ENCODE assay signal across 9 cellular contexts in the genomic region with DNA sequence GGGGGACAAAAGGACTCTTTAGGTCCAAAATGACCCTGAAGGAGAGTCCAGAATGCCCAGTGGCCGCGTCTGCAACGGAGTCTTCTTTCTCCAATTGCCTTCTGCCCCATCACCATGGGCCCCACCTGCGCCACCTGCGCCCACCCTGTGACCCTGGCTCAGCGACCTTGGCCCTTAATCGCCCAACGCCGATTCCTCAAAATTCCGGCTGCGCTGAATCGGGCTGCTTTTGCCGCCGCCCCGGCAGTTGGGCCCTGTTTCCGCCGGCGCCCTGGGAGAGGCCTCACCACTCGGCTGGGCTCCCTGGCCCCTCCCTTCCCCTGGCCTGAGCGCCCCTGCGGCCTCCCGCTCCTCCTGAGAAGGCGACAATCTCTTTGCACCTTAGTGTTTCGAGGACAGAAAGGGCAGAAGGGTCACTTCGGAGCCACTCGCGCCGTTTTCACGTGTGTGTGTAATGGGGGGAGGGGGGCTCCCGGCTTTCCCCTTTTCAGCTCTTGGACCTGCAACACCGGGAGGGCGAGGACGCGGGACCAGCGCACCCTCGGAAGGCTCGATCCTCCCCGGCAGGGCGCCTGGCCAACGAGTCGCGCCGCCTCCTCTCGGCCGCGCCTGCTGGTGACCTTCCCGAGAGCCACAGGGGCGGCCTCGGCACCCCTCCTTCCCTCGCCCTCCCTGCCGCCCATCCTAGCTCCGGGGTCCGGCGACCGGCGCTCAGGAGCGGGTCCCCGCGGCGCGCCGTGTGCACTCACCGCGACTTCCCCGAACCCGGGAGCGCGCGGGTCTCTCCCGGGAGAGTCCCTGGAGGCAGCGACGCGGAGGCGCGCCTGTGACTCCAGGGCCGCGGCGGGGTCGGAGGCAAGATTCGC. TPM values are rescaled to one million over a fixed set of nuclear protein-coding genes. Genes with fewer than 3 reads are reported as not detected.
DNase-seq lines count a peak whose midpoint lies in the region; ATAC-seq, FAIRE-seq and TF ChIP-seq lines count a peak whose summit lies in the region.
"Had no signal": no experiment of that assay in that cellular context is flagged by ENCODE, and none has a peak within 500 bp of the region (broad histone marks: within the 10 kb centered on the region; RNA-seq: fewer than 3 reads in every experiment).

No MANE protein-coding gene starts in this region.

- H3K36me3 ChIP-seq in breast epithelium (no peaks in the 10 kb centered on the region), mesendoderm (ENCODE audit: control insufficient read depth, insufficient read depth, low read length) (no peaks in the 10 kb centered on the region)

- TF ChIP-seq CTCF in A549 (IDR thresholded peaks at IDR 0.05) (no peak), breast epithelium (IDR thresholded peaks at IDR 0.05) (no peak), foreskin fibroblast (IDR thresholded peaks at IDR 0.05; ENCODE audit: low read depth, low read length) (no peak)

- H3K4me2 ChIP-seq in A549 (peak overlapping the region; percentile 70), mesendoderm (ENCODE audit: low read length) (peak overlapping the region; percentile 64)

- H3K36me3 Mint-ChIP-seq in immature natural killer cell, result peaks cover 0 to 3% (median 0%) of the 10 kb centered on the region in 3 donors

- no peak overlapping the region for H4K8ac ChIP-seq in mesendoderm (ENCODE audit: low read depth, low read length)

- H3K79me2 ChIP-seq in mesendoderm (ENCODE audit: control insufficient read depth, insufficient read depth, low read length), result no peaks in the 10 kb centered on the region

- H3K56ac ChIP-seq in mesendoderm (ENCODE audit: low read length), result peak overlapping the region; percentile 67

- TF ChIP-seq RAD21 in A549 (conservative IDR thresholded peaks at IDR 0.05 in 1 of 2, IDR thresholded peaks at IDR 0.05 in 1 of 2), result no peak

- H3K18ac ChIP-seq in mesendoderm (ENCODE audit: low read length), result no peak overlapping the region

- no peak overlapping the region for H3K4ac ChIP-seq in mesendoderm (ENCODE audit: low read depth, low read length)

- peaks cover 28 to 47% (median 45%) of the 10 kb centered on the region in 3 donors for H3K27me3 Mint-ChIP-seq in immature natural killer cell (ENCODE audit: low read depth in 3 of 3)

- no peak overlapping the region for H3K27ac Mint-ChIP-seq in immature natural killer cell
- H3K27ac Mint-ChIP-seq: activated B cell treated with CpG ODN at 0.5 μM for 24 hours had no signal

- no peaks in the 10 kb centered on the region for H3K79me1 ChIP-seq in mesendoderm (ENCODE audit: low read length)

- H3K9me3 Mint-ChIP-seq in immature natural killer cell, result no peaks in the 10 kb centered on the region
- H3K9me3 Mint-ChIP-seq: activated B cell treated with CpG ODN at 0.5 μM for 24 hours had no signal

- peaks cover 24% of the 10 kb centered on the region; the same call in 1 of the 3 replicates for H3K4me1 ChIP-seq in A549
- H3K4me1 ChIP-seq in breast epithelium, result peaks cover 3 to 25% of the 10 kb centered on the region in 2 donors
- H3K4me1 ChIP-seq in mesendoderm (ENCODE audit: control insufficient read depth, low read depth, low read length), result no peaks in the 10 kb centered on the region

- H3K4me3 ChIP-seq in A549 (peak overlapping the region; percentile 61), breast epithelium (peak overlapping the region; percentile 36 to 72 (median 43)), mesendoderm (ENCODE audit: low read length) (no peak overlapping the region), foreskin fibroblast (ENCODE audit: low read depth in 1 of 2, low read length in 2 of 2) (no peak overlapping the region)

- no peak overlapping the region for H4K5ac ChIP-seq in mesendoderm (ENCODE audit: low read length)

- H2BK15ac ChIP-seq in mesendoderm (replicated peaks; ENCODE audit: low read depth), result no peak overlapping the region

- no peak for TF ChIP-seq POLR2A in A549 (IDR thresholded peaks at IDR 0.05; ENCODE audit: low read length)
- no peak for TF ChIP-seq POLR2A in breast epithelium (IDR thresholded peaks at IDR 0.05)

- H3K9ac ChIP-seq in mesendoderm (ENCODE audit: low read length), result peak overlapping the region; percentile 45

- CTCF ChIA-PET in A549 (lab: Yijun Ruan, JAX), result interaction anchor here (1.0 to 1.2 kb wide), 2 partner anchors 216 to 227 kb away, joined by 3 read pairs; no protein-coding TSS in a partner anchor
- CTCF ChIA-PET in HEK293T (lab: Yijun Ruan, JAX), result no interaction called here

- no peak for TF ChIP-seq EP300 in A549 (IDR thresholded peaks at IDR 0.05)

- intact Hi-C loops in breast epithelium (cut with DNase I; ENCODE audit: low total_unique reads), result no loop called here

- POLR2A ChIA-PET in A549 (lab: Yijun Ruan, JAX), result no interaction called here
- POLR2A ChIA-PET in HEK293T (lab: Yijun Ruan, JAX), result interaction anchor here (1.5 kb wide), 1 partner anchor 68 kb away, joined by 5 read pairs; no protein-coding TSS in a partner anchor

- H3K27ac ChIP-seq in A549 (peak overlapping the region; percentile 73 to 96), breast epithelium (no peak overlapping the region), mesendoderm (ENCODE audit: low read depth, low read length) (no peak overlapping the region)

- H2BK120ac ChIP-seq in mesendoderm (ENCODE audit: low read depth, low read length), result no peak overlapping the region

- no peak overlapping the region for H2BK5ac ChIP-seq in mesendoderm (ENCODE audit: low read length)

- no peak for FAIRE-seq in A549 (lab: Jason Lieb, UNC)

- no peaks in the 10 kb centered on the region for H3K9me3 ChIP-seq in A549
- H3K9me3 ChIP-seq in breast epithelium, result no peaks in the 10 kb centered on the region

- no peak overlapping the region for H3K4me3 Mint-ChIP-seq in immature natural killer cell
- H3K4me3 Mint-ChIP-seq: activated B cell treated with CpG ODN at 0.5 μM for 24 hours had no signal

- H3K27me3 ChIP-seq in breast epithelium (peaks cover 21 to 100% of the 10 kb centered on the region in 2 donors), mesendoderm (ENCODE audit: insufficient read depth, low read length, poor library complexity) (peaks cover 95% of the 10 kb centered on the region)

- H3K4me1 Mint-ChIP-seq in immature natural killer cell, result peaks cover 5% of the 10 kb centered on the region in 2 donors

- no peak overlapping the region for H3K23ac ChIP-seq in mesendoderm (ENCODE audit: low read length)

- DNase-seq in A549 (ENCODE audit: low read depth in 1 of 2, low spot score in 1 of 2) (peak; percentile 42 to 62), HEK293T (ENCODE audit: extremely low spot score) (no peak), breast epithelium (ENCODE audit: low spot score in 2 of 2) (no peak), mesendoderm (peak; percentile 53), immature natural killer cell (no peak), GF-D8 (lab: John Stamatoyannopoulos, UW) (no peak), NK-92 (lab: John Stamatoyannopoulos, UW; ENCODE audit: unreplicated experiment) (no peak), foreskin fibroblast (no peak)
- DNase-seq: activated B cell treated with CpG ODN at 0.5 μM for 24 hours had no signal

- H2AK5ac ChIP-seq in mesendoderm (ENCODE audit: low read length), result no peak overlapping the region

- peak; percentile 78 to 82 for ATAC-seq in A549

- 34% methylated on average over 19 of the region's 80 CpGs for WGBS in A549 (ENCODE audit: missing lambda C conversion rate)
- no CpG with 5 or more reads among the region's 80 CpGs for WGBS in mesendoderm (ENCODE audit: extremely low coverage, insufficient coverage, low lambda C conversion rate)

TF ChIP-seq in A549, 52 proteins besides CTCF, POLR2A, EP300 and RAD21 (continues in another document):
- TF ChIP-seq, protein P1, sequence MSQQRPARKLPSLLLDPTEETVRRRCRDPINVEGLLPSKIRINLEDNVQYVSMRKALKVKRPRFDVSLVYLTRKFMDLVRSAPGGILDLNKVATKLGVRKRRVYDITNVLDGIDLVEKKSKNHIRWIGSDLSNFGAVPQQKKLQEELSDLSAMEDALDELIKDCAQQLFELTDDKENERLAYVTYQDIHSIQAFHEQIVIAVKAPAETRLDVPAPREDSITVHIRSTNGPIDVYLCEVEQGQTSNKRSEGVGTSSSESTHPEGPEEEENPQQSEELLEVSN (IDR thresholded peaks at IDR 0.05; ENCODE audit: borderline replicate concordance, low read depth), result peak; percentile 30; the same call in 1 of the 2 replicates
- TF ChIP-seq RFX5 (IDR thresholded peaks at IDR 0.05), result no peak

TF ChIP-seq in HEK293T, 16 proteins besides CTCF, POLR2A, EP300 and RAD21:
- TF ChIP-seq TARDBP (IDR thresholded peaks at IDR 0.05) (no peak), L3MBTL2 (conservative IDR thresholded peaks at IDR 0.05) (peak; percentile 32), HDGF (IDR thresholded peaks at IDR 0.05; ENCODE audit: borderline replicate concordance) (peak; percentile 34; the same call in 1 of the 2 replicates), SP1 (IDR thresholded peaks at IDR 0.05) (no peak), ELF4 (IDR thresholded peaks at IDR 0.05) (no peak)

RNA-seq across cellular contexts. Expression of a gene that starts 0.5 kb away (rescaled TPM):
- polyA plus RNA-seq in A549 (2011; rRNA removed), result 12.6 and 12.9 TPM in 2 replicates
- 27.2 and 30.9 TPM in 2 replicates for polyA plus RNA-seq in A549 (2012; cell fraction: cytosol; rRNA removed)
- polyA plus RNA-seq in A549 (2012; cell fraction: nucleus; rRNA removed), result 49.2 and 57.7 TPM in 2 replicates
- polyA plus RNA-seq in A549 (2017; fragmentation: RNase III; extraction: RNeasy Plus Mini Kit Qiagen cat#74134 plus additional on column Dnase treatment), result 11.2 to 13.4 TPM (median 12.1 TPM) in 3 replicates
- 20.3 and 22.0 TPM in 2 replicates for polyA minus RNA-seq in A549 (2011; rRNA and poly(A)+ RNA removed)
- under 1 TPM; 0.15 to 0.33 (median 0.32) TPM for total RNA-seq in breast epithelium
- polyA plus RNA-seq in mesendoderm (2013, experiment 1 of 2), result 0.04 TPM
- polyA plus RNA-seq in mesendoderm (2013, experiment 2 of 2), result 0.01 TPM
- not detected for polyA plus RNA-seq in immature natural killer cell
- total RNA-seq: activated B cell treated with CpG ODN at 0.5 μM for 24 hours had no signal

Comparison
In these comparisons a context has a peak if more than half of its experiments do, and no peak if none do; other contexts are left out.
1. DNase-seq: peak in A549 (2 of 2) and mesendoderm (single experiment); none in HEK293T (single experiment), breast epithelium (0 of 2), immature natural killer cell (0 of 3), GF-D8 (single experiment), NK-92 (single experiment) and foreskin fibroblast (0 of 2).
2. H3K27ac ChIP-seq: peak in A549 (2 of 2); none in breast epithelium (0 of 2) and mesendoderm (single experiment).
3. H3K4me3 ChIP-seq: peak in A549 (single experiment) and breast epithelium (3 of 3); none in mesendoderm (single experiment) and foreskin fibroblast (0 of 2).
4. RNA of a gene that starts 0.5 kb away (polyA plus RNA-seq): 11.2 to 57.7 TPM in A549; not detected in immature natural killer cell; every median in the first group is over 10 times any median in the second.